Comparison of ENCODE assay signal across 18 cellular contexts in genomic region chrX:154698630-154699248, GRCh38. TPM values are rescaled to one million over a fixed set of nuclear protein-coding genes. Genes with fewer than 3 reads are reported as not detected.
DNase-seq lines count a peak whose midpoint lies in the region; ATAC-seq and TF ChIP-seq lines count a peak whose summit lies in the region.
"Had no signal": no experiment of that assay in that cellular context is flagged by ENCODE, and none has a peak within 500 bp of the region (broad histone marks: within the 10 kb centered on the region; RNA-seq: fewer than 3 reads in every experiment).

No MANE protein-coding gene starts in this region.

- peaks cover 40% of the 10 kb centered on the region for H3K4me1 ChIP-seq in left ventricle myocardium inferior

- no peaks in the 10 kb centered on the region for H3K9me3 ChIP-seq in left ventricle myocardium inferior (replicated peaks)

- no peaks in the 10 kb centered on the region for H3K36me3 Mint-ChIP-seq in WTC11
- H3K36me3 Mint-ChIP-seq in stimulated activated effector memory CD8-positive, alpha-beta T cell treated with anti-CD3 and anti-CD28 coated beads, Interleukin-12 subunit alpha, Interleukin-12 subunit beta, amount 100 ng/mL, for 72 hours, result peaks cover 54% of the 10 kb centered on the region
- H3K36me3 Mint-ChIP-seq in glutamatergic neuron (ENCODE audit: unreplicated experiment), result no peaks in the 10 kb centered on the region

- peaks cover 15% of the 10 kb centered on the region for H3K4me1 Mint-ChIP-seq in WTC11
- H3K4me1 Mint-ChIP-seq in stimulated activated effector memory CD8-positive, alpha-beta T cell treated with anti-CD3 and anti-CD28 coated beads, Interleukin-12 subunit alpha, Interleukin-12 subunit beta, amount 100 ng/mL, for 72 hours, result peaks cover 31% of the 10 kb centered on the region
- no peaks in the 10 kb centered on the region for H3K4me1 Mint-ChIP-seq in glutamatergic neuron (ENCODE audit: low read depth, unreplicated experiment)

- intact Hi-C loops in left ventricle myocardium inferior (cut with micrococcal nuclease), result no loop called here

- peak overlapping the region; percentile 76 for H3K27ac ChIP-seq in left ventricle myocardium inferior (replicated peaks)

- CTCF ChIA-PET in WTC11 (lab: Charles Lee), result no interaction called here

- H3K27me3 Mint-ChIP-seq in WTC11 (ENCODE audit: low read depth), result no peaks in the 10 kb centered on the region; the same call in 1 of the 2 replicates
- no peaks in the 10 kb centered on the region for H3K27me3 Mint-ChIP-seq in glutamatergic neuron (ENCODE audit: unreplicated experiment)

- H3K27ac Mint-ChIP-seq in WTC11, result peak overlapping the region; percentile 79
- H3K27ac Mint-ChIP-seq in stimulated activated effector memory CD8-positive, alpha-beta T cell treated with anti-CD3 and anti-CD28 coated beads, Interleukin-12 subunit alpha, Interleukin-12 subunit beta, amount 100 ng/mL, for 72 hours, result peak overlapping the region; percentile 20
- no peak overlapping the region for H3K27ac Mint-ChIP-seq in glutamatergic neuron (ENCODE audit: unreplicated experiment)

- peak; percentile 25 for DNase-seq in H7
- DNase-seq in WTC11 (ENCODE audit: low spot score), result peak; percentile 12
- DNase-seq in left ventricle myocardium inferior, result no peak
- DNase-seq in stimulated activated effector memory CD8-positive, alpha-beta T cell treated with anti-CD3 and anti-CD28 coated beads, Interleukin-12 subunit alpha, Interleukin-12 subunit beta, amount 100 ng/mL, for 72 hours (ENCODE audit: low spot score in 2 of 2), result no peak
- no peak for DNase-seq in mucosa of gallbladder (ENCODE audit: low spot score)
- DNase-seq in glutamatergic neuron, result no peak
- DNase-seq: ACHN, DMS79, HCEC 1CT, NCI-H1694 treated with DMSO at 0.1 percent for 48 hours, NCI-H2107, NCI-H510A treated with DMSO at 0.1 percent for 48 hours, NCI-H82, PC-3, RPMI8226 had no signal

- H3K9me3 Mint-ChIP-seq in WTC11 (no peaks in the 10 kb centered on the region), glutamatergic neuron (ENCODE audit: unreplicated experiment) (no peaks in the 10 kb centered on the region)
- no peaks in the 10 kb centered on the region for H3K9me3 Mint-ChIP-seq in stimulated activated effector memory CD8-positive, alpha-beta T cell treated with anti-CD3 and anti-CD28 coated beads, Interleukin-12 subunit alpha, Interleukin-12 subunit beta, amount 100 ng/mL, for 72 hours

- H3K36me3 ChIP-seq in H7 (replicated peaks; ENCODE audit: control insufficient read depth, insufficient read depth, low read length) (no peaks in the 10 kb centered on the region), left ventricle myocardium inferior (peaks cover 18% of the 10 kb centered on the region)

- POLR2A ChIA-PET in WTC11 (lab: Charles Lee), result no interaction called here

- H3K4me3 ChIP-seq in H7 (ENCODE audit: insufficient read depth, low read depth, low read length) (no peak overlapping the region), left ventricle myocardium inferior (no peak overlapping the region)
- H3K4me3 ChIP-seq: K562 had no signal

- ATAC-seq in WTC11 (peak; percentile 91), GM18867 (IDR thresholded peaks at IDR 0.05; ENCODE audit: unreplicated experiment) (no peak)
- no peak for ATAC-seq in stimulated activated effector memory CD8-positive, alpha-beta T cell treated with anti-CD3 and anti-CD28 coated beads, Interleukin-12 subunit alpha, Interleukin-12 subunit beta, amount 100 ng/mL, for 72 hours
- ATAC-seq: K562, PC-3 had no signal

- H3K4me3 Mint-ChIP-seq in WTC11 (no peak overlapping the region), glutamatergic neuron (ENCODE audit: unreplicated experiment) (no peak overlapping the region)
- H3K4me3 Mint-ChIP-seq in stimulated activated effector memory CD8-positive, alpha-beta T cell treated with anti-CD3 and anti-CD28 coated beads, Interleukin-12 subunit alpha, Interleukin-12 subunit beta, amount 100 ng/mL, for 72 hours, result no peak overlapping the region
- H3K4me3 Mint-ChIP-seq: CD14-positive monocyte had no signal

- no peaks in the 10 kb centered on the region for H3K27me3 ChIP-seq in H7 (ENCODE audit: control insufficient read depth, insufficient read depth, low read length)
- H3K27me3 ChIP-seq in left ventricle myocardium inferior (ENCODE audit: low read depth), result no peaks in the 10 kb centered on the region

- TF ChIP-seq CTCF in WTC11 (IDR thresholded peaks at IDR 0.05), result no peak
- TF ChIP-seq CTCF in left ventricle myocardium inferior (IDR thresholded peaks at IDR 0.05; ENCODE audit: borderline replicate concordance), result no peak
- no peak for TF ChIP-seq CTCF in glutamatergic neuron (IDR thresholded peaks at IDR 0.05; ENCODE audit: partially characterized antibody, unreplicated experiment)

TF ChIP-seq in WTC11, 78 proteins besides CTCF, POLR2A, EP300 and RAD21 (continues in another document):
- no peak for TF ChIP-seq RORB (CRISPR knock-in tag; IDR thresholded peaks at IDR 0.05)
- no peak for TF ChIP-seq ZNF512 (CRISPR knock-in tag; IDR thresholded peaks at IDR 0.05; ENCODE audit: borderline replicate concordance)
- TF ChIP-seq ESRRA (CRISPR knock-in tag; IDR thresholded peaks at IDR 0.05; ENCODE audit: borderline replicate concordance), result no peak
- TF ChIP-seq ATF3 (CRISPR knock-in tag; conservative IDR thresholded peaks at IDR 0.05), result no peak
- no peak for TF ChIP-seq MAX (CRISPR knock-in tag; IDR thresholded peaks at IDR 0.05)
- TF ChIP-seq JUN (CRISPR knock-in tag; IDR thresholded peaks at IDR 0.05), result no peak
- no peak for TF ChIP-seq AFF4 (CRISPR knock-in tag; IDR thresholded peaks at IDR 0.05; ENCODE audit: borderline replicate concordance)
- TF ChIP-seq TEAD1 (CRISPR knock-in tag; IDR thresholded peaks at IDR 0.05), result no peak
- TF ChIP-seq GABPB1 (CRISPR knock-in tag; IDR thresholded peaks at IDR 0.05), result no peak
- no peak for TF ChIP-seq IRF1 (CRISPR knock-in tag; IDR thresholded peaks at IDR 0.05)

RNA-seq across cellular contexts. Expression of gene CTAG2, which starts 45.4 kb away (rescaled TPM):
- not detected in 2 replicates for total RNA-seq in H7 (2014; rRNA removed; shearing (Covaris generic))
- total RNA-seq in WTC11 (2021), result not detected in 3 replicates
- total RNA-seq in left ventricle myocardium inferior, result not detected
- total RNA-seq in mucosa of gallbladder, result not detected
- total RNA-seq in glutamatergic neuron (ENCODE audit: unreplicated experiment), result not detected
- total RNA-seq: PC-3 had no signal

RNA-seq across cellular contexts. Expression of gene GAB3, which starts 52.1 kb away (rescaled TPM):
- total RNA-seq in H7 (2014; rRNA removed; shearing (Covaris generic)), result 0.22 and 0.45 TPM in 2 replicates
- total RNA-seq in WTC11 (2021) (0.66 to 1.0 TPM (median 0.72 TPM) in 3 replicates), left ventricle myocardium inferior (14.8 TPM), mucosa of gallbladder (4.6 TPM), glutamatergic neuron (ENCODE audit: unreplicated experiment) (9.6 TPM)

Comparison
In these comparisons a context has a peak if more than half of its experiments do, and no peak if none do; other contexts are left out.
1. DNase-seq: peak in H7 (single experiment) and WTC11 (single experiment); none in left ventricle myocardium inferior (single experiment), stimulated activated effector memory CD8-positive, alpha-beta T cell treated with anti-CD3 and anti-CD28 coated beads, Interleukin-12 subunit alpha, Interleukin-12 subunit beta, amount 100 ng/mL, for 72 hours (0 of 2), mucosa of gallbladder (single experiment) and glutamatergic neuron (single experiment).